ENCODE assay signal across 12 cellular contexts in the genomic region with DNA sequence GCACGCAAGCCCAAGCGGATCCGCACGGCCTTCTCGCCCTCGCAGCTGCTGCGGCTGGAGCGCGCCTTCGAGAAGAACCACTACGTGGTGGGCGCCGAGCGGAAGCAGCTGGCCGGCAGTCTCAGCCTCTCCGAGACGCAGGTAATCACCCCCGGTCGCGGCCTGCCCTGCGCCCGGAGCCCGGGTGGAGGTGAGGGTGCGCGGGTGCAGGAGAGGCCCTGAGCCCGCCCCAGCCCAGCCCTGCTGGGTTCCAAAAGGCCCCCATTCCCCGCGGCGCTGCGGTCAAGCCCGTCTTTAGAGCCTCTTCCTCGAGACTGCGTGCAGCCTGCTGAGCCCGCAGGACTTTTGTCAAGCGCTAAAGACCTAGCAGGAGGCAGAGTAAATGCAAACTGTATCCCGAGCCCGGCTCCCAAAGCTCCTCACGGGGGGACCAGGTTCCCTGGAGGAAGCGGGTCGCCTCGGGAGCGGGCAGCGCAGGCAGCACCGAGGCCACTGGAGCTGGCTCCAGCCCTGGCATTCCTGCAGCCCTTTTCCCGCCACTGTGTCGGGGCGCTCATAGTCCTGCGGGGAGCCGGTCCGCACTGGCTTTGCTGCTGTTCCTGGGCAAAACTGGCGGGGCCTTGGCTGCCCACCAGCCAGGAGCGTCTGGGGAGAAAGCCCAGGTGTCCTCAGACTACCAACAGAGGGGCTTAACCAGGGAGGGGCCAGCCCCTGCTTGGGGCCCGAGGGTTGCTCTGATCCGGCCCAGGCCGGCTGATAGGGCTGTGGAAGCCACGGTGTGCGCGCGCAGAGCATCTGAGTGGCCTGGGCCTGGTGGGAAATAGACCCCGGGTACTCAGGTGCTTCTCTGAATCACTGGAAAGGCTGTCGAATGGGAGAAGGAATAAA. TPM values are rescaled to one million over a fixed set of nuclear protein-coding genes. Genes with fewer than 3 reads are reported as not detected.
DNase-seq lines count a peak whose midpoint lies in the region; ATAC-seq, FAIRE-seq and TF ChIP-seq lines count a peak whose summit lies in the region.
"Had no signal": no experiment of that assay in that cellular context is flagged by ENCODE, and none has a peak within 500 bp of the region (broad histone marks: within the 10 kb centered on the region; RNA-seq: fewer than 3 reads in every experiment).

No MANE protein-coding gene starts in this region.

- H3F3A ChIP-seq in GM23338 (replicated peaks; ENCODE audit: low read depth) (peaks cover 28% of the 10 kb centered on the region), neural progenitor cell (ENCODE audit: low read depth) (peaks cover 45% of the 10 kb centered on the region)

- H3K9me3 Mint-ChIP-seq in GM23338 = no peaks in the 10 kb centered on the region
- peaks cover 3% of the 10 kb centered on the region for H3K9me3 Mint-ChIP-seq in astrocyte (ENCODE audit: unreplicated experiment)
- peaks cover 2% of the 10 kb centered on the region for H3K9me3 Mint-ChIP-seq in neural progenitor cell

- H4K20me1 ChIP-seq in GM23338 (replicated peaks; ENCODE audit: insufficient read depth) = peaks cover 12% of the 10 kb centered on the region
- H4K20me1 ChIP-seq in astrocyte (ENCODE audit: insufficient read depth, low read length) = peaks cover 8% of the 10 kb centered on the region
- H4K20me1 ChIP-seq in neural progenitor cell (ENCODE audit: low read depth) = peaks cover 96% of the 10 kb centered on the region

- DNase-seq in GM13976 (ENCODE audit: low spot score) = peak; percentile 70
- peak; percentile 69 for DNase-seq in GM23338 (ENCODE audit: low spot score)
- DNase-seq in astrocyte (ENCODE audit: low read depth) = no peak
- DNase-seq in neural progenitor cell (ENCODE audit: low spot score) = peak; percentile 74
- no peak for DNase-seq in HPDE6-E6E7 (ENCODE audit: extremely low spot score)
- no peak for DNase-seq in caudate nucleus (lab: John Stamatoyannopoulos, UW)
- DNase-seq: foreskin melanocyte, SIG-M5 had no signal

- in situ Hi-C loops in GM13976 (cut with MboI; ENCODE audit: low sequenced_read_pairs, unreplicated experiment) = no loop called here

- ATAC-seq in GM23338 (peak; percentile 36), HG03025 (IDR thresholded peaks at IDR 0.05; ENCODE audit: low FRiP score, unreplicated experiment) (no peak), GM19397 (IDR thresholded peaks at IDR 0.05; ENCODE audit: unreplicated experiment) (no peak)

- H3K27me3 Mint-ChIP-seq in GM23338 (ENCODE audit: insufficient read depth, low read depth, poor library complexity) = no peaks in the 10 kb centered on the region
- peaks cover 41% of the 10 kb centered on the region for H3K27me3 Mint-ChIP-seq in astrocyte (ENCODE audit: low read depth, unreplicated experiment)
- peaks cover 47% of the 10 kb centered on the region for H3K27me3 Mint-ChIP-seq in neural progenitor cell (ENCODE audit: insufficient read depth, low read depth)

- H3K4me3 ChIP-seq in GM23338 (peak overlapping the region; percentile 62), astrocyte (ENCODE audit: insufficient read depth, low read depth, low read length) (no peak overlapping the region), neural progenitor cell (peak overlapping the region; percentile 38)
- H3K4me3 ChIP-seq: thoracic aorta had no signal

- H3K36me3 Mint-ChIP-seq in GM23338 (ENCODE audit: low read depth) (peaks cover 4% of the 10 kb centered on the region; the same call in 1 of the 3 replicates), astrocyte (ENCODE audit: low read depth, unreplicated experiment) (no peaks in the 10 kb centered on the region), neural progenitor cell (no peaks in the 10 kb centered on the region)
- H3K36me3 Mint-ChIP-seq: activated naive CD8-positive, alpha-beta T cell had no signal

- FAIRE-seq in astrocyte (lab: Jason Lieb, UNC) = no peak

- peaks cover 16% of the 10 kb centered on the region for H3K9me3 ChIP-seq in astrocyte (ENCODE audit: insufficient read depth, low read depth, low read length)
- H3K9me3 ChIP-seq in neural progenitor cell (ENCODE audit: low read depth) = no peaks in the 10 kb centered on the region
- H3K9me3 ChIP-seq: thoracic aorta had no signal

- H3K27ac ChIP-seq in GM23338 (ENCODE audit: low read depth) (no peak overlapping the region), astrocyte (ENCODE audit: low read depth, low read length) (no peak overlapping the region), neural progenitor cell (no peak overlapping the region), caudate nucleus (ENCODE audit: low read depth, low read length) (no peak overlapping the region)
- H3K27ac ChIP-seq: thoracic aorta had no signal

- H3K4me1 ChIP-seq in GM23338 (ENCODE audit: insufficient read depth) = peaks cover 48% of the 10 kb centered on the region
- H3K4me1 ChIP-seq in astrocyte (ENCODE audit: insufficient read depth, low read length) = peaks cover 4% of the 10 kb centered on the region
- peaks cover 32% of the 10 kb centered on the region for H3K4me1 ChIP-seq in neural progenitor cell

- H3K4me1 Mint-ChIP-seq in GM23338 (peaks cover 23% of the 10 kb centered on the region), astrocyte (ENCODE audit: low read depth, unreplicated experiment) (no peaks in the 10 kb centered on the region), neural progenitor cell (peaks cover 2% of the 10 kb centered on the region)

- H3K79me2 ChIP-seq in GM23338 (replicated peaks; ENCODE audit: insufficient read depth) (no peaks in the 10 kb centered on the region), astrocyte (ENCODE audit: insufficient read depth, low read length) (no peaks in the 10 kb centered on the region), neural progenitor cell (ENCODE audit: low read depth) (no peaks in the 10 kb centered on the region)

- no peak overlapping the region for H3K27ac Mint-ChIP-seq in GM23338
- H3K27ac Mint-ChIP-seq in astrocyte (ENCODE audit: unreplicated experiment) = no peak overlapping the region
- H3K27ac Mint-ChIP-seq in neural progenitor cell = no peak overlapping the region
- H3K27ac Mint-ChIP-seq: activated naive CD8-positive, alpha-beta T cell had no signal

- H3K4me3 Mint-ChIP-seq in GM23338 (peak overlapping the region; percentile 73), astrocyte (ENCODE audit: unreplicated experiment) (no peak overlapping the region), neural progenitor cell (peak overlapping the region; percentile 56)

- H3K27me3 ChIP-seq in GM23338 (ENCODE audit: insufficient read depth) (peaks cover 100% of the 10 kb centered on the region), astrocyte (ENCODE audit: insufficient read depth, low read length) (peaks cover 99% of the 10 kb centered on the region), neural progenitor cell (peaks cover 100% of the 10 kb centered on the region)

- no peaks in the 10 kb centered on the region for H3K9me2 ChIP-seq in GM23338 (ENCODE audit: insufficient read depth)

- H3K4me2 ChIP-seq in GM23338 (peak overlapping the region; percentile 87), astrocyte (ENCODE audit: low read length) (peak overlapping the region; percentile 21), neural progenitor cell (peak overlapping the region; percentile 79)

- H3K9ac ChIP-seq in astrocyte (ENCODE audit: low read length) = no peak overlapping the region
- H3K9ac ChIP-seq in neural progenitor cell = no peak overlapping the region

- no peaks in the 10 kb centered on the region for H3K36me3 ChIP-seq in GM23338 (ENCODE audit: insufficient read depth)
- no peaks in the 10 kb centered on the region for H3K36me3 ChIP-seq in astrocyte (ENCODE audit: insufficient read depth, low read length)
- H3K36me3 ChIP-seq in neural progenitor cell = no peaks in the 10 kb centered on the region
- H3K36me3 ChIP-seq: thoracic aorta had no signal

- TF ChIP-seq CTCF in GM13976 (IDR thresholded peaks at IDR 0.05; ENCODE audit: borderline replicate concordance, control extremely low read depth, extremely low read depth, insufficient read depth, missing control alignments) (no peak), GM23338 (conservative IDR thresholded peaks at IDR 0.05; ENCODE audit: low read depth in 2 of 2) (no peak), astrocyte (IDR thresholded peaks at IDR 0.05; ENCODE audit: insufficient read depth, low read depth, low read length) (no peak), neural progenitor cell (IDR thresholded peaks at IDR 0.05) (no peak)

- peak overlapping the region; percentile 74; the same call in 1 of the 2 replicates for H2AFZ ChIP-seq in GM23338
- H2AFZ ChIP-seq in astrocyte (ENCODE audit: low read depth, low read length) = no peak overlapping the region
- H2AFZ ChIP-seq in neural progenitor cell (replicated peaks) = no peak overlapping the region

TF ChIP-seq in GM23338, 12 proteins besides CTCF, POLR2A, EP300 and RAD21:
- TF ChIP-seq, protein P1, sequence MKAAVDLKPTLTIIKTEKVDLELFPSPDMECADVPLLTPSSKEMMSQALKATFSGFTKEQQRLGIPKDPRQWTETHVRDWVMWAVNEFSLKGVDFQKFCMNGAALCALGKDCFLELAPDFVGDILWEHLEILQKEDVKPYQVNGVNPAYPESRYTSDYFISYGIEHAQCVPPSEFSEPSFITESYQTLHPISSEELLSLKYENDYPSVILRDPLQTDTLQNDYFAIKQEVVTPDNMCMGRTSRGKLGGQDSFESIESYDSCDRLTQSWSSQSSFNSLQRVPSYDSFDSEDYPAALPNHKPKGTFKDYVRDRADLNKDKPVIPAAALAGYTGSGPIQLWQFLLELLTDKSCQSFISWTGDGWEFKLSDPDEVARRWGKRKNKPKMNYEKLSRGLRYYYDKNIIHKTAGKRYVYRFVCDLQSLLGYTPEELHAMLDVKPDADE (IDR thresholded peaks at IDR 0.05) = no peak
- TF ChIP-seq EZH2phosphoT487 (IDR thresholded peaks at IDR 0.05; ENCODE audit: unreplicated experiment) (no peak), EZH2 (IDR thresholded peaks at IDR 0.05; ENCODE audit: low read depth, unreplicated experiment) (peak; percentile 75), JUNB (IDR thresholded peaks at IDR 0.05; ENCODE audit: unreplicated experiment) (no peak), STAT1 (IDR thresholded peaks at IDR 0.05; ENCODE audit: unreplicated experiment) (no peak)

RNA-seq across cellular contexts. Expression of a gene that starts 7.3 kb away (rescaled TPM):
- 7.9 and 12.6 TPM in 2 replicates for total RNA-seq in GM23338 (2014; rRNA removed; shearing (Covaris generic))
- polyA plus RNA-seq in GM23338 (2016; fragmentation: Nextera tagmentation; extraction: Ambion mirVana) = 3.9 and 4.2 TPM in 2 replicates
- total RNA-seq in astrocyte (0.48 TPM in 1 of 2 replicates, not detected in the other), neural progenitor cell (ENCODE audit: low replicate concordance) (0.43 and 7.3 TPM in 2 replicates)
- total RNA-seq: thoracic aorta had no signal

RNA-seq across cellular contexts. Expression of a gene that starts 37.4 kb away (rescaled TPM):
- 15.2 and 18.4 TPM in 2 replicates for total RNA-seq in GM23338 (2014; rRNA removed; shearing (Covaris generic))
- 9.5 and 10.7 TPM in 2 replicates for polyA plus RNA-seq in GM23338 (2016; fragmentation: Nextera tagmentation; extraction: Ambion mirVana)
- total RNA-seq in astrocyte (23.6 TPM in 2 replicates), neural progenitor cell (ENCODE audit: low replicate concordance) (2.2 and 4.4 TPM in 2 replicates)

Comparison
In these comparisons a context has a peak if more than half of its experiments do, and no peak if none do; other contexts are left out.
1. DNase-seq: peak in GM13976 (single experiment), GM23338 (single experiment) and neural progenitor cell (single experiment); none in astrocyte (single experiment), HPDE6-E6E7 (single experiment) and caudate nucleus (0 of 61).
2. H3K4me2 ChIP-seq: peak in every context shown above with its lines; median percentile 87 in GM23338; 79 in neural progenitor cell; 21 in astrocyte.